In the genomic region with DNA sequence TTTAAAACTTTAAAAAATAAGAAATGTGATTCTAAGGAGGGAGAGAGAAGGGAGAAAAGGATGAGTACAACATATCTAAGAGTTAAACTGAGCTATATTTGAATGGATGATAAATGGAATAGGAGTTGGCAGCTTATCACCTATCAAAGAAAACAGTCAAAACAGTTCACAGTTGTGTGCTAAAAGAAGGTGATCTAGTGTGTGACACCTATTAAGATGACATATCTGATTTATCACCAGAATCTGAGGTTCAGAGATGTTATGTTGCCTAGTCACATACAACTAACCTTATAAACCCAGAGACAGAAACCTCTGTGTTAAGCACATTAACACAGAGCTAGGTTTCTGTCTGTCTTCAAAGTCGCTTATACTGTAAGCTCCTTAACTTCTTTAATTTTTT, we compare ENCODE assay signal across 30 cellular contexts. TPM values are rescaled to one million over a fixed set of nuclear protein-coding genes. Genes with fewer than 3 reads are reported as not detected.
DNase-seq lines count a peak whose midpoint lies in the region; ATAC-seq and TF ChIP-seq lines count a peak whose summit lies in the region.
"Had no signal": no experiment of that assay in that cellular context is flagged by ENCODE, and none has a peak within 500 bp of the region (broad histone marks: within the 10 kb centered on the region; RNA-seq: fewer than 3 reads in every experiment).

No MANE protein-coding gene starts in this region.

- H3K4me1 ChIP-seq in adipocyte (ENCODE audit: control insufficient read depth, insufficient read depth, low read length) (peaks cover 72% of the 10 kb centered on the region), osteoblast (ENCODE audit: insufficient read depth, low read length) (peaks cover 51% of the 10 kb centered on the region)

- H3K9ac ChIP-seq in adipocyte (ENCODE audit: low read length), result peak overlapping the region; percentile 34

- no peak overlapping the region for H2AFZ ChIP-seq in osteoblast (ENCODE audit: low read length)

- peaks cover 73% of the 10 kb centered on the region for H3K79me2 ChIP-seq in osteoblast (ENCODE audit: insufficient read depth, low read length)

- H3K27me3 ChIP-seq in adipocyte (replicated peaks; ENCODE audit: control insufficient read depth, insufficient read depth, low read length), result no peaks in the 10 kb centered on the region
- no peaks in the 10 kb centered on the region for H3K27me3 ChIP-seq in osteoblast (ENCODE audit: insufficient read depth, low read length)
- H3K27me3 ChIP-seq: ascending aorta, gastroesophageal sphincter, tibial artery had no signal

- H3K27ac Mint-ChIP-seq in activated T-cell treated with anti-CD3 and anti-CD28 coated beads, Interleukin-2, amount 50 U/mL, for 24 hours, result peak overlapping the region; percentile 18
- H3K27ac Mint-ChIP-seq: CD8-positive, alpha-beta T cell; dendritic cell treated with granulocyte-macrophage colony-stimulating factor and Interleukin-4, amounts not matched to agents 40 ng/mL and 50 ng/mL, for 4 days; endodermal cell; mesothelial cell of epicardium; stimulated activated naive CD8-positive, alpha-beta T cell treated with anti-CD3 and anti-CD28 coated beads, Interleukin-15, amount 100 ng/mL, for 72 hours; T-helper 2 cell treated with Interferon-gamma antibody and Interleukin-4, amounts not matched to agents 5 μg/mL and 100 μg/mL, for 36 hours had no signal

- no peak for DNase-seq in activated T-cell treated with anti-CD3 and anti-CD28 coated beads, Interleukin-2, amount 50 U/mL, for 24 hours
- DNase-seq in activated T-cell treated with anti-CD3 and anti-CD28 coated beads, Interleukin-2, amount 50 U/mL, for 48 hours, result no peak
- peak; percentile 45 for DNase-seq in M059J (ENCODE audit: low read depth)
- DNase-seq in adipocyte (ENCODE audit: low read depth), result no peak
- DNase-seq in osteoblast (ENCODE audit: insufficient read length, low spot score, missing footprints), result no peak
- no peak for DNase-seq in NCI-H1105 treated with DMSO at 0.1 percent for 48 hours (lab: John Stamatoyannopoulos, UW)
- DNase-seq in stimulated activated CD4-positive, alpha-beta T cell treated with anti-CD3 and anti-CD28 coated beads, Interleukin-1b, Interleukin-23, amount 100 ng/mL, for 48 hours, result no peak
- DNase-seq: CD8-positive, alpha-beta T cell; central memory CD4-positive, alpha-beta T cell; DMS 273 treated with DMSO at 0.1 percent for 48 hours; endodermal cell; hippocampal formation; immature natural killer cell; left ventricle myocardium superior; naive thymus-derived CD4-positive, alpha-beta T cell; NCI-H2029; NCI-H69; nucleus accumbens; psoas muscle; stimulated activated naive CD8-positive, alpha-beta T cell treated with anti-CD3 and anti-CD28 coated beads, Interleukin-15, amount 100 ng/mL, for 72 hours; tibial artery had no signal

- H3K36me3 ChIP-seq in adipocyte (ENCODE audit: control insufficient read depth, insufficient read depth, low read length, severe bottlenecking) (peaks cover 14% of the 10 kb centered on the region), osteoblast (ENCODE audit: insufficient read depth, low read length) (peaks cover 49% of the 10 kb centered on the region)
- H3K36me3 ChIP-seq: ascending aorta, gastroesophageal sphincter, tibial artery had no signal

- H3K36me3 Mint-ChIP-seq in activated T-cell treated with anti-CD3 and anti-CD28 coated beads, Interleukin-2, amount 50 U/mL, for 24 hours (ENCODE audit: low read depth), result peaks cover 75% of the 10 kb centered on the region

- H3K27me3 Mint-ChIP-seq in activated T-cell treated with anti-CD3 and anti-CD28 coated beads, Interleukin-2, amount 50 U/mL, for 24 hours, result no peaks in the 10 kb centered on the region
- H3K27me3 Mint-ChIP-seq: activated naive CD8-positive, alpha-beta T cell; dendritic cell treated with granulocyte-macrophage colony-stimulating factor and Interleukin-4, amounts not matched to agents 40 ng/mL and 50 ng/mL, for 4 days; IgD-negative memory B cell; naive thymus-derived CD4-positive, alpha-beta T cell; stimulated activated naive CD8-positive, alpha-beta T cell treated with anti-CD3 and anti-CD28 coated beads, Interleukin-15, amount 100 ng/mL, for 72 hours had no signal

- no peak for TF ChIP-seq CTCF in osteoblast (IDR thresholded peaks at IDR 0.05; ENCODE audit: extremely low read depth, low read depth, low read length)

- H3K9me3 ChIP-seq in adipocyte (ENCODE audit: control insufficient read depth, low read length) (no peaks in the 10 kb centered on the region), osteoblast (ENCODE audit: low read depth, low read length) (no peaks in the 10 kb centered on the region)
- H3K9me3 ChIP-seq: ascending aorta, gastroesophageal sphincter, psoas muscle, tibial artery had no signal

- no peaks in the 10 kb centered on the region for H3K9me3 Mint-ChIP-seq in activated T-cell treated with anti-CD3 and anti-CD28 coated beads, Interleukin-2, amount 50 U/mL, for 24 hours
- H3K9me3 Mint-ChIP-seq: CD8-positive, alpha-beta T cell; dendritic cell treated with granulocyte-macrophage colony-stimulating factor and Interleukin-4, amounts not matched to agents 40 ng/mL and 50 ng/mL, for 4 days; endodermal cell; IgD-negative memory B cell; immature natural killer cell; stimulated activated naive CD8-positive, alpha-beta T cell treated with anti-CD3 and anti-CD28 coated beads, Interleukin-15, amount 100 ng/mL, for 72 hours; T-helper 2 cell treated with Interferon-gamma antibody and Interleukin-4, amounts not matched to agents 5 μg/mL and 100 μg/mL, for 36 hours had no signal

- H3K4me3 ChIP-seq in adipocyte (ENCODE audit: low read length), result peak overlapping the region; percentile 97
- peak overlapping the region; percentile 83 for H3K4me3 ChIP-seq in osteoblast (ENCODE audit: insufficient read depth, low read length)
- H3K4me3 ChIP-seq: gastroesophageal sphincter had no signal

- H3K4me2 ChIP-seq in osteoblast (ENCODE audit: insufficient read depth, low read length), result peak overlapping the region; percentile 84

- ATAC-seq in HG03460 (IDR thresholded peaks at IDR 0.05; ENCODE audit: unreplicated experiment), result no peak
- ATAC-seq: CD8-positive, alpha-beta T cell; esophagus mucosa; gastroesophageal sphincter; left ventricle myocardium superior; naive thymus-derived CD4-positive, alpha-beta T cell; psoas muscle; stimulated activated naive CD8-positive, alpha-beta T cell treated with anti-CD3 and anti-CD28 coated beads, Interleukin-15, amount 100 ng/mL, for 72 hours had no signal

- peaks cover 6% of the 10 kb centered on the region for H4K20me1 ChIP-seq in osteoblast (ENCODE audit: insufficient read depth, low read length)

- no peak overlapping the region for H3K4me3 Mint-ChIP-seq in activated T-cell treated with anti-CD3 and anti-CD28 coated beads, Interleukin-2, amount 50 U/mL, for 24 hours
- H3K4me3 Mint-ChIP-seq: dendritic cell treated with granulocyte-macrophage colony-stimulating factor and Interleukin-4, amounts not matched to agents 40 ng/mL and 50 ng/mL, for 4 days; endodermal cell had no signal

- H3K4me1 Mint-ChIP-seq in activated T-cell treated with anti-CD3 and anti-CD28 coated beads, Interleukin-2, amount 50 U/mL, for 24 hours (ENCODE audit: low read depth), result peaks cover 75% of the 10 kb centered on the region

- H3K27ac ChIP-seq in osteoblast (ENCODE audit: low read depth, low read length), result peak overlapping the region; percentile 95
- H3K27ac ChIP-seq: psoas muscle had no signal

RNA-seq across cellular contexts. Expression of gene ATP13A3, which starts 3.0 kb away (rescaled TPM):
- 91.3 and 134 TPM in 2 replicates for total RNA-seq in M059J (2014; rRNA removed; shearing (Covaris generic))
- total RNA-seq in osteoblast, result 248 and 311 TPM in 2 replicates
